ENCODE assay signal across 30 cellular contexts in the genomic region with DNA sequence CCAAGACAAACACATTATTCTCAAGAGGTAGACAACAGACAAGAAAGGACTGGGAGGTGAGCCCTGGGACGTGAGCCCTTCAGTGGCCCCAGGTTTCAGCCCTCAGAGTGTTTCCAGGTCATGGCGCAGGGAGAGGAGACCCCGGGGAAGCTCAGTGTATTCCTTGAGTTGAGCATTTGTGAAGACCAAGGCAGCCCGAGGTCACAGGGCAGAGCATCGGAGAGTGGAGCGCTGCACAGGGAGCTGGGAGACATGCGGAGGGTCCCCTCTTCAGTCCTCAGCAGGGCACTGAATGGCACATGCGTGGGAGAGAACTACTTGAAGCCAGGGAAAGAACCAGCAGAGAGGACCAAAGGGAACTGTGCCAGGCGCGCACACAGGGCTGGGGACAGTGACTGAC. TPM values are rescaled to one million over a fixed set of nuclear protein-coding genes. Genes with fewer than 3 reads are reported as not detected.
"Had no signal": no experiment of that assay in that cellular context is flagged by ENCODE, and none has a peak within 500 bp of the region (broad histone marks: within the 10 kb centered on the region; RNA-seq: fewer than 3 reads in every experiment).

No MANE protein-coding gene starts in this region.

- H3K4me2 ChIP-seq: hepatocyte had no signal

- H3K79me2 ChIP-seq: hepatocyte had no signal

- H2AFZ ChIP-seq: hepatocyte had no signal

- DNase-seq: caudate nucleus; effector CD8-positive, alpha-beta T cell; foreskin keratinocyte; heart left ventricle; kidney glomerular epithelial cell; left colon; left ventricle myocardium superior; lower lobe of right lung; natural killer cell; stimulated activated CD4-positive, alpha-beta T cell treated with anti-CD3 and anti-CD28 coated beads, Interleukin-15, amount 100 ng/mL, for 24 hours; stimulated activated CD4-positive, alpha-beta T cell treated with anti-CD3 and anti-CD28 coated beads, Interleukin-2, amount 100 ng/mL, for 48 hours; stimulated activated naive CD4-positive, alpha-beta T cell; substantia nigra; testis had no signal

- H3K36me3 Mint-ChIP-seq: natural killer cell, type B pancreatic cell had no signal

- H3K9me3 Mint-ChIP-seq: dendritic cell treated with granulocyte-macrophage colony-stimulating factor and Interleukin-4, amounts not matched to agents 40 ng/mL and 50 ng/mL, for 4 days; natural killer cell; type B pancreatic cell had no signal

- H3K27ac Mint-ChIP-seq: dendritic cell treated with granulocyte-macrophage colony-stimulating factor and Interleukin-4, amounts not matched to agents 40 ng/mL and 50 ng/mL, for 4 days; natural killer cell; type B pancreatic cell had no signal

- H3K27ac ChIP-seq: esophagus muscularis mucosa, foreskin keratinocyte, gastroesophageal sphincter, heart left ventricle, hepatocyte, lower lobe of right lung, prostate gland, right atrium auricular region, skin epidermis, testis, tibial artery had no signal

- H3K4me1 ChIP-seq: esophagus muscularis mucosa, foreskin keratinocyte, gastroesophageal sphincter, heart left ventricle, lower lobe of right lung, prostate gland, right atrium auricular region, testis had no signal

- H3K4me3 ChIP-seq: esophagus muscularis mucosa, gastroesophageal sphincter, heart left ventricle, hepatocyte, lower lobe of right lung, prostate gland, right atrium auricular region, skin epidermis, testis, tibial artery had no signal

- H3K4me3 Mint-ChIP-seq: dendritic cell treated with granulocyte-macrophage colony-stimulating factor and Interleukin-4, amounts not matched to agents 40 ng/mL and 50 ng/mL, for 4 days; natural killer cell; type B pancreatic cell had no signal

- ATAC-seq: foreskin keratinocyte, gastroesophageal sphincter, heart left ventricle, left colon, left ventricle myocardium superior, lower lobe of right lung, natural killer cell had no signal

- H3K9me3 ChIP-seq: esophagus muscularis mucosa, heart left ventricle, lower lobe of right lung, prostate gland, right atrium auricular region, testis had no signal

- H3K27me3 ChIP-seq: hepatocyte, right atrium auricular region, testis, tibial artery had no signal

- H3K36me3 ChIP-seq: esophagus muscularis mucosa, gastroesophageal sphincter, heart left ventricle, lower lobe of right lung, prostate gland, right atrium auricular region, tibial artery had no signal

RNA-seq across cellular contexts. Expression of a gene that starts 11.7 kb away (rescaled TPM):
- total RNA-seq: cerebellum, endothelial cell of umbilical vein, epithelial cell of proximal tubule, esophagus muscularis mucosa, fibroblast of lung, foreskin keratinocyte, gastroesophageal sphincter, heart left ventricle, hepatocyte, left colon, left ventricle myocardium superior, lower lobe of right lung, mononuclear cell, natural killer cell, osteocyte, prostate gland, right atrium auricular region, testis, urinary bladder had no signal

RNA-seq across cellular contexts. Expression of a gene that starts 41.7 kb away (rescaled TPM):
- total RNA-seq: epithelial cell of proximal tubule had no signal
